Comparison of ENCODE assay signal across 18 cellular contexts in the genomic region with DNA sequence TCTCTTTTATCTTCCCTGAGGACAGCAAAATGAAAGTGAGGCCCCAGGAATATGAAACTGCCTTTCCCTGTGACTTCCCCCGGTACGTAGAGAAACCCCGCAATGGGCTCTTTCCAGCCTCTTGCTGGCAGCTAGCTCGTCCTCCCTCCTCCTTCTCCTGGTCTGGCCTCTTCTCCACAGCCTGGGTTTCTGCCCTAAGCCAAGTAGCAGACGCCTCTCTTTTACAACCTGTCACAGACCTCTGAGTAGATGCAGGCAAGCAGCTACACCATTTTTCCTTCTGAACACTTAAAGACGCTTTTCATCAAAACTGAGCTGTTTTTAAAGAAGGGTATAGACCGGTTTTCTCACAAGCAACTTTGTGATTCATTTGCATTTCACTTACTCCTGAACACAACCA. TPM values are rescaled to one million over a fixed set of nuclear protein-coding genes. Genes with fewer than 3 reads are reported as not detected.
"Had no signal": no experiment of that assay in that cellular context is flagged by ENCODE, and none has a peak within 500 bp of the region (broad histone marks: within the 10 kb centered on the region; RNA-seq: fewer than 3 reads in every experiment).

No MANE protein-coding gene starts in this region.

- H3K27ac ChIP-seq: SJCRH30, tibial nerve had no signal

- H3K36me3 ChIP-seq: SJCRH30, tibial nerve had no signal

- DNase-seq: activated CD4-positive, alpha-beta memory T cell treated with anti-CD3 and anti-CD28 coated beads for 36 hours; activated CD4-positive, CD25-positive, alpha-beta regulatory T cell treated with anti-CD3 and anti-CD28 coated beads, Interleukin-2, amount 50 U/mL, for 72 hours; activated effector memory CD4-positive, alpha-beta T cell treated with anti-CD3 and anti-CD28 coated beads, Interleukin-2, amount 50 U/mL, for 16 hours; activated T-cell treated with anti-CD3 and anti-CD28 coated beads, Interleukin-2, amount 50 U/mL, for 4 hours; amniotic stem cell; dorsolateral prefrontal cortex; foreskin melanocyte; heart right ventricle; kidney; nucleus accumbens; SJCRH30; small intestine had no signal

- H3K4me1 ChIP-seq: SJCRH30, tibial nerve had no signal

- H3K4me3 ChIP-seq: SJCRH30, tibial nerve had no signal

- H3K27me3 ChIP-seq: dorsolateral prefrontal cortex, heart right ventricle, SJCRH30, tibial nerve had no signal

- ATAC-seq: activated naive CD4-positive, alpha-beta T cell treated with anti-CD3 and anti-CD28 coated beads, Interleukin-2, amount 50 U/mL, for 72 hours; activated T-cell treated with anti-CD3 and anti-CD28 coated beads, Interleukin-2, amount 50 U/mL, for 4 hours; esophagus mucosa; natural killer cell treated with Interleukin-12 subunit alpha and Interleukin-12 subunit beta and Interleukin-15 and Interleukin-18, amount 100 ng/mL, for 72 hours had no signal

RNA-seq across cellular contexts. Expression of gene ADAMTSL3, which starts 31.9 kb away (rescaled TPM):
- total RNA-seq: activated CD4-positive, alpha-beta memory T cell treated with anti-CD3 and anti-CD28 coated beads for 36 hours; activated naive CD4-positive, alpha-beta T cell treated with anti-CD3 and anti-CD28 coated beads, Interleukin-2, amount 50 U/mL, for 72 hours; activated T-cell treated with anti-CD3 and anti-CD28 coated beads, Interleukin-2, amount 50 U/mL, for 4 hours; mononuclear cell; natural killer cell treated with Interleukin-12 subunit alpha and Interleukin-12 subunit beta and Interleukin-15 and Interleukin-18, amount 100 ng/mL, for 72 hours; pulmonary artery endothelial cell had no signal
